Comparison of ENCODE assay signal across 8 cellular contexts in genomic region chr19:30273184-30273583, GRCh38.
"Had no signal": no experiment of that assay in that cellular context is flagged by ENCODE, and none has a peak within 500 bp of the region (broad histone marks: within the 10 kb centered on the region; RNA-seq: fewer than 3 reads in every experiment).

No MANE protein-coding gene starts in this region.

- DNase-seq: GM23248, GOT3, H7, H9, HCEC 1CT, HFFc6 had no signal

- H3K4me3 ChIP-seq: GM23248, GM23338, HAP-1 had no signal

- H3K27ac ChIP-seq: GM23248 had no signal
